Comparison of ENCODE assay signal across 8 cellular contexts in genomic region chr17:31842416-31843381, GRCh38. TPM values are rescaled to one million over a fixed set of nuclear protein-coding genes. Genes with fewer than 3 reads are reported as not detected.
DNase-seq lines count a peak whose midpoint lies in the region; ATAC-seq lines count a peak whose summit lies in the region.

No MANE protein-coding gene starts in this region.

- ATAC-seq in GM21619 (IDR thresholded peaks at IDR 0.05; ENCODE audit: unreplicated experiment), result no peak

- H3K27ac ChIP-seq in substantia nigra (ENCODE audit: low read depth, low read length, poor library complexity, severe bottlenecking), result no peak overlapping the region

- peak; percentile 77 for DNase-seq in DMS53 treated with DMSO at 0.1 percent for 48 hours (lab: John Stamatoyannopoulos, UW; ENCODE audit: unreplicated experiment)
- peak; percentile 70 for DNase-seq in M059J (ENCODE audit: low read depth)
- DNase-seq in SHP77 (lab: John Stamatoyannopoulos, UW), result peak; percentile 71 to 74
- peak; percentile 5 to 45 (median 14) for DNase-seq in activated naive CD4-positive, alpha-beta T cell (lab: John Stamatoyannopoulos, UW)
- DNase-seq in globus pallidus (ENCODE audit: low spot score), result peak; percentile 78
- DNase-seq in nucleus accumbens (lab: John Stamatoyannopoulos, UW), result peak in 54 of 56 donors; percentile 5 to 85 (median 54)
- DNase-seq in substantia nigra (lab: John Stamatoyannopoulos, UW), result peak in 48 of 49 donors; percentile 8 to 82 (median 62)

RNA-seq across cellular contexts. Expression of gene COPRS, which starts 16.3 kb away (rescaled TPM):
- total RNA-seq in M059J (2014; rRNA removed; shearing (Covaris generic)), result 206 and 234 TPM in 2 replicates

RNA-seq across cellular contexts. Expression of gene UTP6, which starts 58.8 kb away (rescaled TPM):
- total RNA-seq in M059J (2014; rRNA removed; shearing (Covaris generic)), result 33.8 and 44.4 TPM in 2 replicates

Comparison
In these comparisons a context has a peak if more than half of its experiments do, and no peak if none do; other contexts are left out.
1. DNase-seq: peak in every context shown above with its lines; median percentile 78 in globus pallidus; 77 in DMS53 treated with DMSO at 0.1 percent for 48 hours; 72 in SHP77; 70 in M059J; 62 in substantia nigra; 54 in nucleus accumbens; 14 in activated naive CD4-positive, alpha-beta T cell.